8 cellular contexts compared by ENCODE assay signal in genomic region chr2:156333274-156333950, GRCh38. TPM values are rescaled to one million over a fixed set of nuclear protein-coding genes. Genes with fewer than 3 reads are reported as not detected.
DNase-seq lines count a peak whose midpoint lies in the region; ATAC-seq and TF ChIP-seq lines count a peak whose summit lies in the region.

No MANE protein-coding gene starts in this region.

- DNase-seq in NK-92 treated with Interleukin-12 subunit alpha and Interleukin-12 subunit beta, amount 100 ng/mL, for 24 hours (lab: John Stamatoyannopoulos, UW) = peak; percentile 59
- DNase-seq in NK-92 (lab: John Stamatoyannopoulos, UW; ENCODE audit: unreplicated experiment) (no peak), HCT116 (ENCODE audit: low read depth, low spot score) (no peak), NCI-H69 (lab: John Stamatoyannopoulos, UW) (peak; percentile 52), body of pancreas (peak in 1 of 4 donors; percentile 24), activated gamma-delta T cell (lab: John Stamatoyannopoulos, UW) (no peak)

- H3K36me3 ChIP-seq in HCT116 (ENCODE audit: control insufficient read depth in 1 of 2, insufficient read depth in 2 of 2, low read length in 2 of 2) (peaks cover 3 to 8% of the 10 kb centered on the region in 2 experiments; a peak in 2 of 4 replicates), body of pancreas (replicated peaks in 1 of 2; ENCODE audit: insufficient read depth in 1 of 2, low read depth in 2 of 2) (peaks cover 0 to 2% of the 10 kb centered on the region in 2 donors), liver (ENCODE audit: control insufficient read depth in 4 of 4, insufficient read depth in 3 of 4, low read depth in 1 of 4, low read length in 3 of 4) (peaks cover 0 to 3% (median 0%) of the 10 kb centered on the region in 4 donors)

- H3K27me3 ChIP-seq in HCT116 (ENCODE audit: insufficient read depth, low read length) = no peaks in the 10 kb centered on the region
- no peaks in the 10 kb centered on the region for H3K27me3 ChIP-seq in body of pancreas
- peaks cover 0 to 2% (median 0%) of the 10 kb centered on the region in 4 donors for H3K27me3 ChIP-seq in liver (ENCODE audit: control insufficient read depth in 4 of 4, insufficient read depth in 4 of 4, low read length in 3 of 4)

- TF ChIP-seq CTCF in HCT116 (IDR thresholded peaks at IDR 0.05 in 2 of 3, conservative IDR thresholded peaks at IDR 0.05 in 1 of 3; ENCODE audit: borderline replicate concordance in 1 of 3, insufficient read depth in 1 of 3, low read depth in 2 of 3, low read length in 2 of 3) = no peak
- no peak for TF ChIP-seq CTCF in body of pancreas (IDR thresholded peaks at IDR 0.05)
- TF ChIP-seq CTCF in liver (IDR thresholded peaks at IDR 0.05; ENCODE audit: low read depth, low read length, missing input control) = no peak

- 0% methylated on average over 27 to 28 of the region's 28 CpGs for WGBS in body of pancreas, 2 donors
- 1% methylated on average over 28 of the region's 28 CpGs for WGBS in liver

- peak overlapping the region; percentile 92 to 97 for H3K4me3 ChIP-seq in HCT116 (replicated peaks in 1 of 2; ENCODE audit: low read depth in 1 of 2, low read length in 2 of 2)
- peak overlapping the region; percentile 51 to 92 for H3K4me3 ChIP-seq in body of pancreas
- H3K4me3 ChIP-seq in liver (ENCODE audit: low read depth in 1 of 3, low read length in 3 of 3) = peak overlapping the region; percentile 66 to 91 (median 69)

- H3K9ac ChIP-seq in HCT116 (ENCODE audit: low read length) (peak overlapping the region; percentile 96), liver (ENCODE audit: low read depth in 1 of 2, low read length in 2 of 2) (peak overlapping the region; percentile 82 to 95)

- peak overlapping the region; percentile 97 for H3K27ac ChIP-seq in HCT116 (ENCODE audit: low read depth, low read length)
- peak overlapping the region; percentile 94 to 100 (median 98) for H3K27ac ChIP-seq in body of pancreas
- peak overlapping the region; percentile 97 to 98 for H3K27ac ChIP-seq in liver (ENCODE audit: low read depth in 1 of 2, low read length in 2 of 2)
- H3K27ac ChIP-seq in temporal lobe (ENCODE audit: low read depth, low read length) = peak overlapping the region; percentile 91

- TSS peak; percentile 85 for BruUV-seq in HCT116 (replicated peaks; lab: Mats Ljungman, UMichigan)

- ATAC-seq in HCT116 = peak; percentile 8; the same call in 1 of the 2 replicates
- peak; percentile 6 for ATAC-seq in body of pancreas

- no peaks in the 10 kb centered on the region for H3K9me3 ChIP-seq in HCT116 (ENCODE audit: control insufficient read depth in 1 of 2, insufficient read depth in 1 of 2, low read depth in 1 of 2, low read length in 2 of 2)
- no peaks in the 10 kb centered on the region for H3K9me3 ChIP-seq in body of pancreas
- no peaks in the 10 kb centered on the region for H3K9me3 ChIP-seq in liver (ENCODE audit: control insufficient read depth in 4 of 4, low read length in 3 of 4)

- peaks cover 35% of the 10 kb centered on the region for H3K79me2 ChIP-seq in HCT116 (ENCODE audit: insufficient read depth, low read length)

- H4K20me1 ChIP-seq in HCT116 (ENCODE audit: insufficient read depth) = no peaks in the 10 kb centered on the region

- H3K4me1 ChIP-seq in HCT116 (ENCODE audit: control insufficient read depth in 1 of 2, insufficient read depth in 2 of 2, low read length in 2 of 2) = peaks cover 32 to 51% of the 10 kb centered on the region in 2 experiments
- peaks cover 22% of the 10 kb centered on the region for H3K4me1 ChIP-seq in body of pancreas
- peaks cover 0 to 17% (median 8%) of the 10 kb centered on the region in 4 donors for H3K4me1 ChIP-seq in liver (ENCODE audit: control insufficient read depth in 4 of 4, insufficient read depth in 4 of 4, low read length in 3 of 4)

- H2AFZ ChIP-seq in HCT116 (ENCODE audit: low read depth, low read length, poor library complexity, severe bottlenecking) = no peak overlapping the region

- no peaks in the 10 kb centered on the region for H3K9me2 ChIP-seq in HCT116 (ENCODE audit: insufficient read depth)

- intact Hi-C loops in HCT116 (cut with micrococcal nuclease) (loop anchor here (5.0 to 10.0 kb wide), 3 partner anchors 151 to 959 kb away; no protein-coding TSS in a partner anchor), body of pancreas (cut with DNase I) (no loop called here)

- RAD21 ChIA-PET in HCT116 (lab: Charles Lee; ENCODE audit: low non-redundant PET in 1 of 2, low total read pairs in 2 of 2, uncharacterized antibody in 2 of 2, unreplicated experiment in 2 of 2) = interaction anchor here in 1 of 2 experiments (1.5 kb wide), 1 partner anchor 9 kb away, joined by 5 read pairs; no protein-coding TSS in a partner anchor

- CTCF ChIA-PET in HCT116 (lab: Charles Lee) = interaction anchor here (0.6 to 2.1 kb wide), 2 partner anchors 256 to 860 kb away, joined by 3 to 14 read pairs; no protein-coding TSS in a partner anchor

- TF ChIP-seq RAD21 in HCT116 (IDR thresholded peaks at IDR 0.05; ENCODE audit: low read depth) (no peak), liver (IDR thresholded peaks at IDR 0.05) (no peak)

- TF ChIP-seq POLR2A in HCT116 (IDR thresholded peaks at IDR 0.05; ENCODE audit: borderline replicate concordance, extremely low read depth, insufficient read depth, insufficient read length) (peak; percentile 15), body of pancreas (IDR thresholded peaks at IDR 0.05) (no peak)

- peak overlapping the region; percentile 99 for H3K4me2 ChIP-seq in HCT116 (ENCODE audit: low read length)

- POLR2A ChIA-PET in HCT116 (lab: Charles Lee) = interaction anchor here (0.7 to 1.4 kb wide), 7 partner anchors 9 to 616 kb away, joined by 3 to 9 read pairs (median 3); no protein-coding TSS in a partner anchor

TF ChIP-seq in HCT116, 20 proteins besides CTCF, POLR2A, EP300 and RAD21 (continues in another document):
- TF ChIP-seq EGR1 (IDR thresholded peaks at IDR 0.05; ENCODE audit: low read depth) = no peak
- no peak for TF ChIP-seq SIN3A (IDR thresholded peaks at IDR 0.05; ENCODE audit: low read depth)
- no peak for TF ChIP-seq POLR2AphosphoS5 (IDR thresholded peaks at IDR 0.05; ENCODE audit: low read depth, low read length)
- no peak for TF ChIP-seq TCF7L2 (IDR thresholded peaks at IDR 0.05; ENCODE audit: borderline replicate concordance, extremely low read depth, insufficient read depth, insufficient read length)
- no peak for TF ChIP-seq CEBPB (IDR thresholded peaks at IDR 0.05; ENCODE audit: low read depth)

TF ChIP-seq in liver, 16 proteins besides CTCF, POLR2A, EP300 and RAD21:
- no peak for TF ChIP-seq HNF4G (IDR thresholded peaks at IDR 0.05)
- TF ChIP-seq SP1 (IDR thresholded peaks at IDR 0.05) = no peak
- TF ChIP-seq EGR1 (IDR thresholded peaks at IDR 0.05; ENCODE audit: low read depth in 2 of 2) = no peak
- no peak for TF ChIP-seq GABPA (IDR thresholded peaks at IDR 0.05 in 1 of 2, conservative IDR thresholded peaks at IDR 0.05 in 1 of 2)
- TF ChIP-seq HNF4A (conservative IDR thresholded peaks at IDR 0.05) = no peak
- no peak for TF ChIP-seq ATF3 (IDR thresholded peaks at IDR 0.05)
- no peak for TF ChIP-seq YY1 (IDR thresholded peaks at IDR 0.05)
- no peak for TF ChIP-seq FOXA1 (IDR thresholded peaks at IDR 0.05)
- TF ChIP-seq JUND (IDR thresholded peaks at IDR 0.05) = no peak
- no peak for TF ChIP-seq ZBTB33 (IDR thresholded peaks at IDR 0.05)
- TF ChIP-seq TAF1 (conservative IDR thresholded peaks at IDR 0.05) = no peak

RNA-seq across cellular contexts. Expression of gene NR4A2, which starts 0.9 kb away (rescaled TPM):
- total RNA-seq in HCT116 (2021; ENCODE audit: unreplicated experiment) (17.9 TPM), body of pancreas (1 to 10 TPM; 1.0 to 5.9 TPM), liver (under 1 TPM; 0.08 to 0.23 TPM), temporal lobe (6.1 TPM)
- 27.2 and 107 TPM in 2 replicates for polyA plus RNA-seq in HCT116 (2012)
- under 1 TPM; 0.27 to 0.96 TPM for polyA plus RNA-seq in liver

Comparison
In these comparisons a context has a peak if more than half of its experiments do, and no peak if none do; other contexts are left out.
1. DNase-seq: peak in NK-92 treated with Interleukin-12 subunit alpha and Interleukin-12 subunit beta, amount 100 ng/mL, for 24 hours (single experiment) and NCI-H69 (single experiment); none in NK-92 (single experiment), HCT116 (single experiment) and activated gamma-delta T cell (single experiment).
2. Peak in every context shown above with its lines, with median percentiles within 50 percentile points of each other: H3K27ac ChIP-seq and H3K4me3 ChIP-seq.